In the genomic region with DNA sequence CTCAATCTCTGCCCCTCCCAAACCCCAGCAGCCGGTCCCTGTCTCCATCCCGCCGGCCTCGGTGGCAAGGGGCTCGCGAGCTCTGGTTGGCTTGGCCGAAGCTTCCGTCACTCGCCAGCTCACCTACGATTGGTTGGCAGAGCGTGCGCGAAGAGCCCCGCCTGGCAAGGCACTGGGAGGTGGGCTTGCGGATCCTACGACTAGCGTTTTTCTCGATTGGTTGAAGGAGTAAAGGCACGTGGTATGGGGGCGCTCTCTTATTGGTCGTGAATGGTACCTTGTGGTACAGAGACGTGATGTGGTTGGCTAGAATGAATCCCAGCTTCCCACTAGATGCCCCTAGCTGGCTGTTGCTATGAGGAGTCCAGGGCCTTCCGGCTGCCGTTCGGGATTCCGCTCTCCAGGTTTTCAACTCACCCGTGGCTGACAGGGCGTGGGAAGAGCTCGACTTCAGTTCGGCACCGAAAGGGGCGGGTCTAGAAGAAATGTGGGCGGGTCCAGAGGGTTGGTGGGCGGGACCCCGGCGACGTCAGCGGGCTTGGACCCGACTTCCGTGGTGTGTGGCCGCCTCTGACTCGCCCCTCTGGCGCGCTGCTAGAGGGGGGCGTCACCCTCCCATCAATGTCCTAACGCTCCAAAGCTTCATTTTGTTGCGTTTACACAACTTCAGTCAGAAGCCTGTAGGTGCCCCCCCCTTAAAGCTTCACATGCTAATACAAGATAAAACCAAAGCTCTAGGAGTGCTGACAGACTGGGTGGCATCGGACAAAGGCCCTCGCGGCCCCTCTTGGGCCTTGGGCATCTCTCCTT, we compare ENCODE assay signal across 1 cellular context.
TF ChIP-seq lines count a peak whose summit lies in the region.

No MANE protein-coding gene starts in this region.

TF ChIP-seq in IMR-90, 13 proteins besides CTCF, POLR2A, EP300 and RAD21 (continued from another document):
- TF ChIP-seq, protein P1, sequence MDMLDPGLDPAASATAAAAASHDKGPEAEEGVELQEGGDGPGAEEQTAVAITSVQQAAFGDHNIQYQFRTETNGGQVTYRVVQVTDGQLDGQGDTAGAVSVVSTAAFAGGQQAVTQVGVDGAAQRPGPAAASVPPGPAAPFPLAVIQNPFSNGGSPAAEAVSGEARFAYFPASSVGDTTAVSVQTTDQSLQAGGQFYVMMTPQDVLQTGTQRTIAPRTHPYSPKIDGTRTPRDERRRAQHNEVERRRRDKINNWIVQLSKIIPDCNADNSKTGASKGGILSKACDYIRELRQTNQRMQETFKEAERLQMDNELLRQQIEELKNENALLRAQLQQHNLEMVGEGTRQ (IDR thresholded peaks at IDR 0.05; ENCODE audit: low read depth, low read length): peak; percentile 99
- peak; percentile 55 for TF ChIP-seq RCOR1 (IDR thresholded peaks at IDR 0.05; ENCODE audit: insufficient replicate concordance, low read length)
- TF ChIP-seq BHLHE40 (IDR thresholded peaks at IDR 0.05; ENCODE audit: low read depth, low read length): peak; percentile 38; the same call in 1 of the 2 replicates
- peak; percentile 98 for TF ChIP-seq RFX5 (IDR thresholded peaks at IDR 0.05; ENCODE audit: low read depth, low read length)
- TF ChIP-seq FOS (IDR thresholded peaks at IDR 0.05; ENCODE audit: low read depth, low read length): peak; percentile 55; the same call in 1 of the 2 replicates
TF ChIP-seq in IMR-90: peak in this region for 8.
